In the genomic region with DNA sequence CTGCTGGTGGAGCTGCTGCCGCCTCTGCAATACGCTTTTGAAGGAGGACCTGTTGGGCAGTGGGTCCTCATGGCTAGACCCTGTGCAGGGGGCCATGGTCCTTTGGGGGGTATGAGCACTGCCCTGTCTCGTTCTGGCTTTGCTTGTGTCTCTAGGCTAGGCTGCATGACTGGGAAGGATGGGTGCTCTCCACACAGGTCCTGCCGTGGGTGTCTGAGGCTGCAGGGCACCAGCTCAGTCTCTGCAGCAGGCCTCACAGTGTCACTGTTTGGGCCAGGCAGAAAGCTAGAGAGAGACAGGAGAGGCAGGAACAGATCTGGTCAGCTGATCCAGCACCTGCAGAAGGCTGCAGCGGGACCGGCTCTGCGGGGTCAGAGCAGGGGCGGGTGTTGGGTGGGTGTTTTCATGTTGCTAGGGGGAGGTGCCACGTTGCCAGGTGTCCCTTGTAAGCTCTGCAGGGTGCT, we compare ENCODE assay signal across 11 cellular contexts.
DNase-seq lines count a peak whose midpoint lies in the region; ATAC-seq and TF ChIP-seq lines count a peak whose summit lies in the region.
"Had no signal": no experiment of that assay in that cellular context is flagged by ENCODE, and none has a peak within 500 bp of the region (broad histone marks: within the 10 kb centered on the region; RNA-seq: fewer than 3 reads in every experiment).

No MANE protein-coding gene starts in this region.

- no peak overlapping the region for H3K27ac ChIP-seq in tibial nerve

- H3K4me1 ChIP-seq in tibial nerve: peaks cover 0 to 27% (median 10%) of the 10 kb centered on the region in 4 donors

- ATAC-seq in HG03159 (IDR thresholded peaks at IDR 0.05; ENCODE audit: unreplicated experiment) (peak; percentile 69), activated B cell treated with CpG ODN at 0.5 μM for 24 hours (ENCODE audit: low read depth) (peak; percentile 8), HG02642 (IDR thresholded peaks at IDR 0.05; ENCODE audit: poor library complexity, unreplicated experiment) (no peak)
- ATAC-seq in naive thymus-derived CD8-positive, alpha-beta T cell: peak; percentile 66 to 73

- no peak for TF ChIP-seq CTCF in activated B cell treated with CpG ODN at 0.5 μM for 24 hours (IDR thresholded peaks at IDR 0.05)
- TF ChIP-seq CTCF in tibial nerve (IDR thresholded peaks at IDR 0.05): no peak

- no peaks in the 10 kb centered on the region for H3K9me3 Mint-ChIP-seq in activated B cell treated with CpG ODN at 0.5 μM for 24 hours
- H3K9me3 Mint-ChIP-seq in naive thymus-derived CD8-positive, alpha-beta T cell: no peaks in the 10 kb centered on the region
- no peaks in the 10 kb centered on the region for H3K9me3 Mint-ChIP-seq in activated CD4-positive, alpha-beta memory T cell treated with anti-CD3 and anti-CD28 coated beads for 36 hours

- no peaks in the 10 kb centered on the region for H3K27me3 Mint-ChIP-seq in activated B cell treated with CpG ODN at 0.5 μM for 24 hours
- no peaks in the 10 kb centered on the region for H3K27me3 Mint-ChIP-seq in naive thymus-derived CD8-positive, alpha-beta T cell
- H3K27me3 Mint-ChIP-seq in activated CD4-positive, alpha-beta memory T cell treated with anti-CD3 and anti-CD28 coated beads for 36 hours: no peaks in the 10 kb centered on the region

- peaks cover 0 to 25% (median 0%) of the 10 kb centered on the region in 3 donors for H3K36me3 ChIP-seq in tibial nerve
- H3K36me3 ChIP-seq: MG63 had no signal

- H3K4me3 Mint-ChIP-seq in activated B cell treated with CpG ODN at 0.5 μM for 24 hours: no peak overlapping the region
- peak overlapping the region in 9 of 10 donors; percentile 41 to 98 (median 69) for H3K4me3 Mint-ChIP-seq in naive thymus-derived CD8-positive, alpha-beta T cell
- H3K4me3 Mint-ChIP-seq in activated CD4-positive, alpha-beta memory T cell treated with anti-CD3 and anti-CD28 coated beads for 36 hours: no peak overlapping the region

- TF ChIP-seq EP300 in tibial nerve (IDR thresholded peaks at IDR 0.05): no peak

- H3K27me3 ChIP-seq in tibial nerve: no peaks in the 10 kb centered on the region
- H3K27me3 ChIP-seq: MG63 had no signal

- WGBS in tibial nerve, 2 donors: 64 to 66% methylated on average over 2 to 6 of the region's 9 CpGs

- H3K4me3 ChIP-seq in tibial nerve: no peak overlapping the region
- H3K4me3 ChIP-seq: MG63 had no signal

- DNase-seq in DMS153 treated with DMSO at 0.1 percent for 48 hours (lab: John Stamatoyannopoulos, UW; ENCODE audit: unreplicated experiment) (peak; percentile 55), activated B cell treated with CpG ODN at 0.5 μM for 24 hours (no peak), tibial nerve (ENCODE audit: low spot score in 2 of 2) (no peak), AML-193 (lab: John Stamatoyannopoulos, UW) (no peak)
- peak in 8 of 10 donors; percentile 15 to 75 (median 43) for DNase-seq in naive thymus-derived CD8-positive, alpha-beta T cell
- DNase-seq in activated CD4-positive, alpha-beta memory T cell treated with anti-CD3 and anti-CD28 coated beads for 36 hours: no peak
- DNase-seq: MG63; stimulated activated CD8-positive, alpha-beta memory T cell treated with anti-CD3 and anti-CD28 coated beads, Interleukin-4, amount 100 ng/mL, for 48 hours; T1000 had no signal

- CTCF ChIA-PET in activated B cell treated with CpG ODN at 0.5 μM for 24 hours (lab: Charles Lee): no interaction called here
- CTCF ChIA-PET in activated CD4-positive, alpha-beta memory T cell treated with anti-CD3 and anti-CD28 coated beads for 36 hours (lab: Charles Lee): interaction anchor here (1.2 kb wide), 1 partner anchor 20 kb away, joined by 4 read pairs; no protein-coding TSS in a partner anchor

- TF ChIP-seq POLR2A in tibial nerve (IDR thresholded peaks at IDR 0.05): no peak

- intact Hi-C loops in activated B cell treated with CpG ODN at 0.5 μM for 24 hours (cut with micrococcal nuclease): loop anchor here (2.0 kb wide), 1 partner anchor 19 kb away; no protein-coding TSS in a partner anchor
- intact Hi-C loops in activated CD4-positive, alpha-beta memory T cell treated with anti-CD3 and anti-CD28 coated beads for 36 hours (cut with micrococcal nuclease): loop anchor here (10.0 kb wide), 1 partner anchor 1123 kb away; no protein-coding TSS in a partner anchor

- POLR2A ChIA-PET in activated B cell treated with CpG ODN at 0.5 μM for 24 hours (lab: Charles Lee): no interaction called here
- POLR2A ChIA-PET in naive thymus-derived CD8-positive, alpha-beta T cell (lab: Charles Lee): interaction anchor here (0.5 to 3.4 kb wide), 3 partner anchors 8 to 29 kb away, joined by 3 to 25 read pairs (median 3); no protein-coding TSS in a partner anchor
- POLR2A ChIA-PET in activated CD4-positive, alpha-beta memory T cell treated with anti-CD3 and anti-CD28 coated beads for 36 hours (lab: Charles Lee): no interaction called here

- no peaks in the 10 kb centered on the region for H3K9me3 ChIP-seq in tibial nerve
- H3K9me3 ChIP-seq: MG63 had no signal

- peaks cover 34% of the 10 kb centered on the region for H3K4me1 Mint-ChIP-seq in activated B cell treated with CpG ODN at 0.5 μM for 24 hours
- H3K4me1 Mint-ChIP-seq in naive thymus-derived CD8-positive, alpha-beta T cell: peaks cover 25 to 53% (median 52%) of the 10 kb centered on the region in 4 donors
- H3K4me1 Mint-ChIP-seq in activated CD4-positive, alpha-beta memory T cell treated with anti-CD3 and anti-CD28 coated beads for 36 hours (ENCODE audit: low read depth): peaks cover 24% of the 10 kb centered on the region

- H3K36me3 Mint-ChIP-seq in activated B cell treated with CpG ODN at 0.5 μM for 24 hours (ENCODE audit: low read depth): peaks cover 32% of the 10 kb centered on the region
- peaks cover 0 to 12% (median 9%) of the 10 kb centered on the region in 3 donors for H3K36me3 Mint-ChIP-seq in naive thymus-derived CD8-positive, alpha-beta T cell
- no peaks in the 10 kb centered on the region for H3K36me3 Mint-ChIP-seq in activated CD4-positive, alpha-beta memory T cell treated with anti-CD3 and anti-CD28 coated beads for 36 hours

- no peak overlapping the region for H3K27ac Mint-ChIP-seq in activated B cell treated with CpG ODN at 0.5 μM for 24 hours
- peak overlapping the region; percentile 88 to 100 (median 97) for H3K27ac Mint-ChIP-seq in naive thymus-derived CD8-positive, alpha-beta T cell
- no peak overlapping the region for H3K27ac Mint-ChIP-seq in activated CD4-positive, alpha-beta memory T cell treated with anti-CD3 and anti-CD28 coated beads for 36 hours

Comparison
In these comparisons a context has a peak if more than half of its experiments do, and no peak if none do; other contexts are left out.
1. DNase-seq: peak in DMS153 treated with DMSO at 0.1 percent for 48 hours (single experiment) and naive thymus-derived CD8-positive, alpha-beta T cell (8 of 10); none in activated B cell treated with CpG ODN at 0.5 μM for 24 hours (single experiment), tibial nerve (0 of 2), activated CD4-positive, alpha-beta memory T cell treated with anti-CD3 and anti-CD28 coated beads for 36 hours (single experiment) and AML-193 (0 of 2).
2. H3K27ac Mint-ChIP-seq: peak in naive thymus-derived CD8-positive, alpha-beta T cell (10 of 10); none in activated B cell treated with CpG ODN at 0.5 μM for 24 hours (single experiment) and activated CD4-positive, alpha-beta memory T cell treated with anti-CD3 and anti-CD28 coated beads for 36 hours (single experiment).
3. H3K4me3 Mint-ChIP-seq: peak in naive thymus-derived CD8-positive, alpha-beta T cell (9 of 10); none in activated B cell treated with CpG ODN at 0.5 μM for 24 hours (single experiment) and activated CD4-positive, alpha-beta memory T cell treated with anti-CD3 and anti-CD28 coated beads for 36 hours (single experiment).